ENCODE assay signal across 8 cellular contexts in the genomic region with DNA sequence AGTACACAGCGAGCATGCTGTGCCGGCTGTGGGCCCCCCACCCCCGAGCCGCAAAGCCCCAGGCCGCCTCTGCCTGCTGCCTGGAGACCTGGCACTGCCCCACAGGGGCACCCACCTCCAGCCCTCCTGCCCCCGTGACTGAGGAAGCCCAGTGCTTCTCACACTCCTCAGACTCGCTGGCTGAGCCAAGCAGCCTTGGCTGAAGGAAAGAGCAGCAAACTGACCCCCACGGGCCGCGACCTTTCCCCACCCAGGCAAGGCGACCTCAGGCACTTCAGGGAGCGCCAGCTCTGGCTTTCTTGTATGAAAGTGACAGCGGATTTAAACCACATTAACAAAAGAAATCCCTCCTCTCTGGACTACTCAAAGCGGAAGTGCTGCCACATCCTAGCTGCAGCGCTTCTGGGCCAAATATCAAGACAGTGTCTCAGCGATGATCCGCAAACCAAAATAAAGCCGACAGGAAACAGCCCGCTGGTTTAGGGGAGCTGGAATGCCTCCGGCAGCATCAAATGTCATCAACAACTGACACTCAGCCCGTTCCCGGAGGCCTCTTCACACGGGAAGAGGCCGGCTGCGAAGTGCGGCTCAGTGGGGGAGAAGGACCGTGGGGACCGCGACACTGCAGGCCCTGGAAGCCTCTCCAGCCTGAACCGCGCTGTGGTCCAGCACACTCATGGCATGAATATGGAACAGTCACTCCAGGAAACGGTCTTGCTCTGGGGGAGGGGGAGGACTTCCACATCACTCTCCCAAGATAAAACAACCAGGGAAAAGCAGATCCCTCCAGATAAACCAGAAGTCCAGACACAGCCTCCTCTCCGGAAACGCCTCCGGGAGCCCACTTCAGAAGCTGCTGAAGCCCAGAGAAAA. TPM values are rescaled to one million over a fixed set of nuclear protein-coding genes. Genes with fewer than 3 reads are reported as not detected.
DNase-seq lines count a peak whose midpoint lies in the region; ATAC-seq, FAIRE-seq and TF ChIP-seq lines count a peak whose summit lies in the region.

No MANE protein-coding gene starts in this region.

- peak overlapping the region; percentile 90 for H2AFZ ChIP-seq in neuronal stem cell (ENCODE audit: low read length)

- DNase-seq in Caco-2: no peak
- peak; percentile 96 for DNase-seq in HFFc6
- no peak for DNase-seq in Panc1 (ENCODE audit: low read depth, low spot score)
- DNase-seq in activated naive CD4-positive, alpha-beta T cell treated with anti-CD3 and anti-CD28 coated beads, Interleukin-2, amount 10 ng/mL, durations not matched to agents 7 days and 5 days: peak; percentile 83
- DNase-seq in frontal cortex (ENCODE audit: low spot score in 2 of 2): peak; percentile 74
- DNase-seq in neuronal stem cell (ENCODE audit: low spot score): no peak
- no peak for DNase-seq in DMS153 treated with DMSO at 0.1 percent for 48 hours (lab: John Stamatoyannopoulos, UW; ENCODE audit: unreplicated experiment)

- no peak overlapping the region for H4K8ac ChIP-seq in neuronal stem cell (ENCODE audit: low read depth, low read length)

- peaks cover 2% of the 10 kb centered on the region for H3K79me1 ChIP-seq in neuronal stem cell (ENCODE audit: low read depth, low read length)

- peak overlapping the region; percentile 87 for H3K9ac ChIP-seq in neuronal stem cell (ENCODE audit: low read depth, low read length, poor library complexity)

- intact Hi-C loops in Caco-2 (cut with micrococcal nuclease; ENCODE audit: unreplicated experiment): no loop called here
- intact Hi-C loops in Panc1 (cut with micrococcal nuclease; ENCODE audit: unreplicated experiment): no loop called here

- no peak overlapping the region for H3K27ac Mint-ChIP-seq in Caco-2 (ENCODE audit: unreplicated experiment)
- peak overlapping the region; percentile 99 for H3K27ac Mint-ChIP-seq in HFFc6
- peak overlapping the region; percentile 97 for H3K27ac Mint-ChIP-seq in activated naive CD4-positive, alpha-beta T cell treated with anti-CD3 and anti-CD28 coated beads, Interleukin-2, amount 10 ng/mL, durations not matched to agents 7 days and 5 days

- in situ Hi-C loops in Panc1 (cut with HindIII; ENCODE audit: low pct_unique_long_range_greater_than_20kb, low sequenced_read_pairs): no loop called here

- H3K27me3 ChIP-seq in Caco-2 (replicated peaks; ENCODE audit: control insufficient read depth, insufficient read depth, low read length) (0 out of 2 replicates have a peak, but pooled peaks cover 1% of the 10 kb centered on the region), Panc1 (ENCODE audit: control insufficient read depth, insufficient read depth, low read length) (no peaks in the 10 kb centered on the region), neuronal stem cell (ENCODE audit: control insufficient read depth in 3 of 3, insufficient read depth in 3 of 3, low read depth in 1 of 3, low read length in 3 of 3) (peaks cover 0 to 13% (median 0%) of the 10 kb centered on the region in 3 experiments)

- H3K4me3 Mint-ChIP-seq in Caco-2 (ENCODE audit: unreplicated experiment) (peak overlapping the region; percentile 74), HFFc6 (peak overlapping the region; percentile 100)
- H3K4me3 Mint-ChIP-seq in activated naive CD4-positive, alpha-beta T cell treated with anti-CD3 and anti-CD28 coated beads, Interleukin-2, amount 10 ng/mL, durations not matched to agents 7 days and 5 days: peak overlapping the region; percentile 99

- H2AK5ac ChIP-seq in neuronal stem cell (ENCODE audit: low read depth, low read length): peak overlapping the region; percentile 85

- WGBS in neuronal stem cell (ENCODE audit: extremely low coverage in 2 of 2, insufficient read length in 2 of 2, insufficient replicate concordance in 1 of 2), 2 donors: no CpG with 5 or more reads among the region's 35 CpGs

- TF ChIP-seq CTCF in Caco-2 (IDR thresholded peaks at IDR 0.05; ENCODE audit: insufficient read depth in 1 of 2, low read depth in 1 of 2, low read length in 1 of 2, severe bottlenecking in 1 of 2, unreplicated experiment in 1 of 2): no peak
- TF ChIP-seq CTCF in HFFc6 (IDR thresholded peaks at IDR 0.05): no peak
- no peak for TF ChIP-seq CTCF in Panc1 (IDR thresholded peaks at IDR 0.05)

- no peak overlapping the region for H2BK12ac ChIP-seq in neuronal stem cell (ENCODE audit: low read length)

- POLR2A ChIA-PET in Caco-2 (lab: Charles Lee) (no interaction called here), Panc1 (lab: Charles Lee) (no interaction called here)

- no peak overlapping the region for H4K91ac ChIP-seq in neuronal stem cell (ENCODE audit: low read depth, low read length, poor library complexity)

- H3K23ac ChIP-seq in neuronal stem cell (ENCODE audit: low read depth, low read length, poor library complexity): no peak overlapping the region

- H3K14ac ChIP-seq in neuronal stem cell (ENCODE audit: low read length): peak overlapping the region; percentile 100

- CTCF ChIA-PET in Caco-2 (lab: Charles Lee): no interaction called here
- CTCF ChIA-PET in Panc1 (lab: Charles Lee): no interaction called here
- CTCF ChIA-PET in activated naive CD4-positive, alpha-beta T cell treated with anti-CD3 and anti-CD28 coated beads, Interleukin-2, amount 10 ng/mL, durations not matched to agents 7 days and 5 days (lab: Charles Lee): interaction anchor here (1.1 kb wide), 1 partner anchor 17 kb away, joined by 5 read pairs; no protein-coding TSS in a partner anchor

- peak overlapping the region; percentile 100 for H3K4me2 ChIP-seq in neuronal stem cell (ENCODE audit: insufficient read depth, low read length, poor library complexity, severe bottlenecking)

- no peaks in the 10 kb centered on the region for H3K9me3 Mint-ChIP-seq in Caco-2 (ENCODE audit: unreplicated experiment)
- peaks cover 12% of the 10 kb centered on the region; the same call in 1 of the 2 replicates for H3K9me3 Mint-ChIP-seq in HFFc6
- peaks cover 12% of the 10 kb centered on the region for H3K9me3 Mint-ChIP-seq in activated naive CD4-positive, alpha-beta T cell treated with anti-CD3 and anti-CD28 coated beads, Interleukin-2, amount 10 ng/mL, durations not matched to agents 7 days and 5 days

- H3K9me3 ChIP-seq in Caco-2 (no peaks in the 10 kb centered on the region), Panc1 (ENCODE audit: control insufficient read depth, insufficient read depth, low read depth, low read length) (no peaks in the 10 kb centered on the region), neuronal stem cell (replicated peaks in 1 of 2; ENCODE audit: control insufficient read depth in 2 of 2, insufficient read depth in 1 of 2, low read depth in 1 of 2, low read length in 2 of 2) (no peaks in the 10 kb centered on the region)

- H3K27me3 Mint-ChIP-seq in Caco-2 (ENCODE audit: insufficient read depth, unreplicated experiment) (peaks cover 10% of the 10 kb centered on the region), HFFc6 (ENCODE audit: insufficient read depth) (peaks cover 19% of the 10 kb centered on the region)
- H3K27me3 Mint-ChIP-seq in activated naive CD4-positive, alpha-beta T cell treated with anti-CD3 and anti-CD28 coated beads, Interleukin-2, amount 10 ng/mL, durations not matched to agents 7 days and 5 days: peaks cover 20% of the 10 kb centered on the region

- no peak overlapping the region for H3K4ac ChIP-seq in neuronal stem cell (ENCODE audit: low read length)

- H2BK120ac ChIP-seq in neuronal stem cell (ENCODE audit: low read depth, low read length): peak overlapping the region; percentile 82

- H3K4me1 Mint-ChIP-seq in Caco-2 (ENCODE audit: low read depth, unreplicated experiment) (no peaks in the 10 kb centered on the region), HFFc6 (ENCODE audit: low read depth) (peaks cover 50% of the 10 kb centered on the region)
- H3K4me1 Mint-ChIP-seq in activated naive CD4-positive, alpha-beta T cell treated with anti-CD3 and anti-CD28 coated beads, Interleukin-2, amount 10 ng/mL, durations not matched to agents 7 days and 5 days: peaks cover 68% of the 10 kb centered on the region

- H3K36me3 Mint-ChIP-seq in Caco-2 (ENCODE audit: insufficient read depth, unreplicated experiment): no peaks in the 10 kb centered on the region
- H3K36me3 Mint-ChIP-seq in HFFc6 (ENCODE audit: low read depth): peaks cover 22% of the 10 kb centered on the region
- H3K36me3 Mint-ChIP-seq in activated naive CD4-positive, alpha-beta T cell treated with anti-CD3 and anti-CD28 coated beads, Interleukin-2, amount 10 ng/mL, durations not matched to agents 7 days and 5 days: peaks cover 53% of the 10 kb centered on the region

- peak overlapping the region; percentile 77 for H3K4me3 ChIP-seq in Caco-2 (ENCODE audit: low read depth, low read length)
- H3K4me3 ChIP-seq in Panc1 (ENCODE audit: low read depth in 2 of 2, low read length in 2 of 2): peak overlapping the region; percentile 81 to 85
- H3K4me3 ChIP-seq in neuronal stem cell (ENCODE audit: low read length in 2 of 2): peak overlapping the region; percentile 93 to 95

- peak overlapping the region; percentile 95 for H3K27ac ChIP-seq in Panc1 (ENCODE audit: low read length)
- no peak overlapping the region for H3K27ac ChIP-seq in neuronal stem cell (replicated peaks; ENCODE audit: low read length)

- FAIRE-seq in frontal cortex (lab: Jason Lieb, UNC): no peak

- H3K4me1 ChIP-seq in Caco-2 (peaks cover 7% of the 10 kb centered on the region), Panc1 (ENCODE audit: control insufficient read depth, insufficient read depth, low read length) (peaks cover 46% of the 10 kb centered on the region), neuronal stem cell (ENCODE audit: control insufficient read depth in 2 of 2, insufficient read depth in 1 of 2, low read depth in 1 of 2, low read length in 2 of 2) (peaks cover 41 to 43% of the 10 kb centered on the region in 2 donors)

- ATAC-seq in Panc1 (0 out of 2 replicates have a peak, but pooled peaks have one; percentile 13), HG03469 (IDR thresholded peaks at IDR 0.05; ENCODE audit: unreplicated experiment) (no peak)

- H3K18ac ChIP-seq in neuronal stem cell (ENCODE audit: low read length): peak overlapping the region; percentile 96

- no peaks in the 10 kb centered on the region for H3K36me3 ChIP-seq in Caco-2 (ENCODE audit: control insufficient read depth, insufficient read depth, low read length)
- H3K36me3 ChIP-seq in Panc1 (ENCODE audit: control insufficient read depth, insufficient read depth, low read length): no peaks in the 10 kb centered on the region
- H3K36me3 ChIP-seq in neuronal stem cell (replicated peaks in 1 of 2; ENCODE audit: control insufficient read depth in 2 of 2, insufficient read depth in 2 of 2, low read length in 2 of 2): no peaks in the 10 kb centered on the region

- H2BK5ac ChIP-seq in neuronal stem cell (ENCODE audit: low read length): no peak overlapping the region

- BruUV-seq in Caco-2 (replicated peaks; lab: Mats Ljungman, UMichigan) (no TSS peak), Panc1 (replicated peaks; lab: Mats Ljungman, UMichigan) (no TSS peak)

- no peak overlapping the region for H2BK15ac ChIP-seq in neuronal stem cell (ENCODE audit: low read length)

RNA-seq across cellular contexts. Expression of gene RASA3, which starts 1.5 kb away (rescaled TPM):
- total RNA-seq in Caco-2 (2022) (0.88 and 0.95 TPM in 2 replicates), Panc1 (2021; ENCODE audit: unreplicated experiment) (33.7 TPM), frontal cortex (12.6 TPM)
- 10 to 100 TPM; 31.6 to 37.6 (median 33.1) TPM for total RNA-seq in HFFc6 (2021; fragmentation: NEBNext Ultra II Directional; extraction: Animal tissue kit (Norgen Biotek cat#: 25700))
- polyA plus RNA-seq in Panc1 (2012; ENCODE audit: insufficient read length): 38.4 TPM
- 9.5 TPM for polyA plus RNA-seq in neuronal stem cell (2013, experiment 1 of 2)
- polyA plus RNA-seq in neuronal stem cell (2013, experiment 2 of 2): 8.9 TPM

RNA-seq across cellular contexts. Expression of gene CFAP97D2, which starts 48.1 kb away (rescaled TPM):
- total RNA-seq in Caco-2 (2022) (not detected in 2 replicates), Panc1 (2021; ENCODE audit: unreplicated experiment) (not detected), frontal cortex (not detected)
- total RNA-seq in HFFc6 (2021; fragmentation: NEBNext Ultra II Directional; extraction: Animal tissue kit (Norgen Biotek cat#: 25700)): not detected
- not detected for polyA plus RNA-seq in Panc1 (2012; ENCODE audit: insufficient read length)
- polyA plus RNA-seq in neuronal stem cell (2013, experiment 1 of 2): 0.22 TPM
- 0.11 TPM for polyA plus RNA-seq in neuronal stem cell (2013, experiment 2 of 2)

Comparison
In these comparisons a context has a peak if more than half of its experiments do, and no peak if none do; other contexts are left out.
1. DNase-seq: peak in HFFc6 (single experiment), activated naive CD4-positive, alpha-beta T cell treated with anti-CD3 and anti-CD28 coated beads, Interleukin-2, amount 10 ng/mL, durations not matched to agents 7 days and 5 days (single experiment) and frontal cortex (2 of 2); none in Caco-2 (0 of 2), Panc1 (single experiment), neuronal stem cell (single experiment) and DMS153 treated with DMSO at 0.1 percent for 48 hours (single experiment).
2. Peak in every context shown above with its lines, with median percentiles within 50 percentile points of each other: H3K4me3 ChIP-seq and H3K4me3 Mint-ChIP-seq.